ENCODE assay signal across 8 cellular contexts in genomic region chr5:10632110-10632903, GRCh38.
DNase-seq lines count a peak whose midpoint lies in the region; ATAC-seq and TF ChIP-seq lines count a peak whose summit lies in the region.

No MANE protein-coding gene starts in this region.

- no peak overlapping the region for H3K27ac ChIP-seq in A673 (ENCODE audit: low read depth, low read length, poor library complexity, severe bottlenecking)

- no peaks in the 10 kb centered on the region for H3K36me3 ChIP-seq in A673 (ENCODE audit: insufficient read depth, low read length, poor library complexity, severe bottlenecking)

- H3K27me3 ChIP-seq in A673 (replicated peaks; ENCODE audit: insufficient read depth, low read depth, low read length, poor library complexity) = no peaks in the 10 kb centered on the region

- CTCF ChIA-PET in A673 (lab: Charles Lee) = interaction anchor here (0.5 kb wide), 1 partner anchor 73 kb away, joined by 3 read pairs; no protein-coding TSS in a partner anchor

- intact Hi-C loops in A673 (cut with micrococcal nuclease; ENCODE audit: unreplicated experiment) = no loop called here

- POLR2A ChIA-PET in A673 (lab: Charles Lee; ENCODE audit: low non-redundant PET) = no interaction called here

- peaks cover under 1% of the 10 kb centered on the region for H3K4me1 ChIP-seq in A673 (ENCODE audit: insufficient read depth, low read length, poor library complexity, severe bottlenecking)

- BruUV-seq in A673 (replicated peaks; lab: Mats Ljungman, UMichigan) = no TSS peak

- no peaks in the 10 kb centered on the region for H3K9me3 ChIP-seq in A673 (ENCODE audit: low read depth, low read length, poor library complexity, severe bottlenecking)

- peak; percentile 88 for DNase-seq in MV-4-11 (lab: John Stamatoyannopoulos, UW)
- peak; percentile 86 for DNase-seq in astrocyte of the hippocampus (ENCODE audit: low read depth, low spot score)
- peak; percentile 20 for DNase-seq in stimulated activated CD8-positive, alpha-beta memory T cell treated with anti-CD3 and anti-CD28 coated beads, Interleukin-15, amount 100 ng/mL, for 24 hours (ENCODE audit: low read depth)
- DNase-seq in A673 (ENCODE audit: low spot score) = no peak
- DNase-seq in NCI-H146 treated with DMSO at 0.1 percent for 48 hours (lab: John Stamatoyannopoulos, UW; ENCODE audit: unreplicated experiment) = no peak
- DNase-seq in SHP77 (lab: John Stamatoyannopoulos, UW) = no peak

- no peak overlapping the region for H3K4me3 ChIP-seq in A673 (ENCODE audit: low read depth, low read length, poor library complexity, severe bottlenecking)

- no peak for TF ChIP-seq CTCF in A673 (conservative IDR thresholded peaks at IDR 0.05; ENCODE audit: low read depth, low read length)

- ATAC-seq in GM18520 (IDR thresholded peaks at IDR 0.05; ENCODE audit: unreplicated experiment) (peak; percentile 24), HG02571 (IDR thresholded peaks at IDR 0.05; ENCODE audit: unreplicated experiment) (peak; percentile 40)

Comparison
In these comparisons a context has a peak if more than half of its experiments do, and no peak if none do; other contexts are left out.
1. DNase-seq: peak in MV-4-11 (single experiment), astrocyte of the hippocampus (single experiment) and stimulated activated CD8-positive, alpha-beta memory T cell treated with anti-CD3 and anti-CD28 coated beads, Interleukin-15, amount 100 ng/mL, for 24 hours (single experiment); none in A673 (single experiment), NCI-H146 treated with DMSO at 0.1 percent for 48 hours (single experiment) and SHP77 (0 of 2).